In genomic region chr13:48156466-48156865, GRCh38 we compare ENCODE assay signal across 8 cellular contexts.
DNase-seq lines count a peak whose midpoint lies in the region; ATAC-seq and TF ChIP-seq lines count a peak whose summit lies in the region.

No MANE protein-coding gene starts in this region.

- 97% methylated on average over 4 of the region's 6 CpGs for WGBS in SK-N-SH (ENCODE audit: low lambda C conversion rate)

- TF ChIP-seq CTCF in SK-N-SH (IDR thresholded peaks at IDR 0.05) = no peak

- H3K4me1 ChIP-seq in SK-N-SH (ENCODE audit: control insufficient read depth in 1 of 2, insufficient read depth in 2 of 2, low read depth in 1 of 2, low read length in 1 of 2) = peaks cover 0 to 13% of the 10 kb centered on the region in 2 experiments; a peak in 2 of 4 replicates

- no peak for ATAC-seq in SK-N-SH treated with all-trans-retinoic acid at 6 μM for 48 hours
- ATAC-seq in HG03196 (IDR thresholded peaks at IDR 0.05; ENCODE audit: unreplicated experiment) = no peak

- TF ChIP-seq RAD21 in SK-N-SH (IDR thresholded peaks at IDR 0.05; ENCODE audit: low read length) = no peak

- H3K4me2 ChIP-seq in SK-N-SH = no peak overlapping the region

- H3K9me2 ChIP-seq in SK-N-SH = no peaks in the 10 kb centered on the region

- no peak overlapping the region for H3K9ac ChIP-seq in SK-N-SH

- no peak for DNase-seq in SK-N-SH
- DNase-seq in activated CD8-positive, alpha-beta memory T cell treated with anti-CD3 and anti-CD28 coated beads for 48 hours (ENCODE audit: low read depth in 2 of 3, low spot score in 2 of 3) = peak; percentile 25 to 46 (median 35)
- peak; percentile 41 for DNase-seq in iPS-NIHi7 (ENCODE audit: extremely low spot score)
- DNase-seq in stimulated activated CD8-positive, alpha-beta memory T cell treated with anti-CD3 and anti-CD28 coated beads, Interleukin-4, amount 100 ng/mL, for 4 hours (ENCODE audit: low read depth in 2 of 2, low spot score in 1 of 2) = peak; percentile 40 to 53
- DNase-seq in DMS153 (lab: John Stamatoyannopoulos, UW) = no peak
- no peak for DNase-seq in OCI-M1 (lab: John Stamatoyannopoulos, UW)

- no peaks in the 10 kb centered on the region for H3K9me3 ChIP-seq in SK-N-SH

- POLR2A ChIA-PET in SK-N-SH (lab: Yijun Ruan, JAX) = no interaction called here

- H3K27ac ChIP-seq in SK-N-SH (ENCODE audit: low read depth in 2 of 2, low read length in 1 of 2) = no peak overlapping the region

- H3K36me3 ChIP-seq in SK-N-SH (replicated peaks in 1 of 2; ENCODE audit: control insufficient read depth in 1 of 2, insufficient read depth in 2 of 2, low read length in 1 of 2) = no peaks in the 10 kb centered on the region

- no peaks in the 10 kb centered on the region for H3F3A ChIP-seq in SK-N-SH (replicated peaks; ENCODE audit: insufficient read depth)

- H3K79me2 ChIP-seq in SK-N-SH (ENCODE audit: insufficient read depth) = no peaks in the 10 kb centered on the region

- peak overlapping the region; percentile 49; the same call in 1 of the 2 replicates for H2AFZ ChIP-seq in SK-N-SH (ENCODE audit: low read depth)

- no peaks in the 10 kb centered on the region for H4K20me1 ChIP-seq in SK-N-SH (ENCODE audit: insufficient read depth)

- no peaks in the 10 kb centered on the region for H3K27me3 ChIP-seq in SK-N-SH (ENCODE audit: insufficient read depth)

- TF ChIP-seq EP300 in SK-N-SH (IDR thresholded peaks at IDR 0.05; ENCODE audit: borderline replicate concordance in 1 of 2, low read depth in 1 of 2, low read length in 1 of 2) = no peak

- no peak overlapping the region for H3K4me3 ChIP-seq in SK-N-SH (ENCODE audit: low read depth in 2 of 2, low read length in 1 of 2)

- CTCF ChIA-PET in SK-N-SH (lab: Yijun Ruan, JAX) = interaction anchor here (0.6 kb wide), 1 partner anchor 29 kb away, joined by 3 read pairs; no protein-coding TSS in a partner anchor

TF ChIP-seq in SK-N-SH, 30 proteins besides CTCF, POLR2A, EP300 and RAD21:
- no peak for TF ChIP-seq MAX (IDR thresholded peaks at IDR 0.05; ENCODE audit: low read depth)
- TF ChIP-seq RFX5 (IDR thresholded peaks at IDR 0.05; ENCODE audit: low read length) = no peak
- TF ChIP-seq PBX3 (IDR thresholded peaks at IDR 0.05) = no peak
- no peak for TF ChIP-seq FOXJ3 (CRISPR knock-in tag; IDR thresholded peaks at IDR 0.05)
- no peak for TF ChIP-seq GATA2 (CRISPR knock-in tag; IDR thresholded peaks at IDR 0.05)
- TF ChIP-seq IRF3 (IDR thresholded peaks at IDR 0.05; ENCODE audit: low read depth, low read length) = no peak

TF ChIP-seq in SK-N-SH treated with all-trans-retinoic acid at 6 μM for 48 hours, 23 proteins besides CTCF, POLR2A, EP300 and RAD21:
- TF ChIP-seq ISL1 (CRISPR knock-in tag; IDR thresholded peaks at IDR 0.05) (no peak), SNAI2 (CRISPR knock-in tag; IDR thresholded peaks at IDR 0.05) (no peak), ZNF8 (CRISPR knock-in tag; IDR thresholded peaks at IDR 0.05) (no peak), ZC3H10 (CRISPR knock-in tag; IDR thresholded peaks at IDR 0.05) (no peak), PATZ1 (CRISPR knock-in tag; IDR thresholded peaks at IDR 0.05; ENCODE audit: borderline replicate concordance) (no peak), OSR1 (CRISPR knock-in tag; IDR thresholded peaks at IDR 0.05) (no peak), ESRRG (CRISPR knock-in tag; IDR thresholded peaks at IDR 0.05) (no peak), CREB5 (CRISPR knock-in tag; IDR thresholded peaks at IDR 0.05; ENCODE audit: low read depth) (no peak)

Comparison
In these comparisons a context has a peak if more than half of its experiments do, and no peak if none do; other contexts are left out.
1. DNase-seq: peak in activated CD8-positive, alpha-beta memory T cell treated with anti-CD3 and anti-CD28 coated beads for 48 hours (3 of 3), iPS-NIHi7 (single experiment) and stimulated activated CD8-positive, alpha-beta memory T cell treated with anti-CD3 and anti-CD28 coated beads, Interleukin-4, amount 100 ng/mL, for 4 hours (2 of 2); none in SK-N-SH (single experiment), DMS153 (single experiment) and OCI-M1 (single experiment).